Comparison of ENCODE assay signal across 8 cellular contexts in genomic region chr7:158828343-158829020, GRCh38. TPM values are rescaled to one million over a fixed set of nuclear protein-coding genes. Genes with fewer than 3 reads are reported as not detected.
DNase-seq lines count a peak whose midpoint lies in the region; ATAC-seq and TF ChIP-seq lines count a peak whose summit lies in the region.

No MANE protein-coding gene starts in this region.

- H3K27ac Mint-ChIP-seq in CD14-positive monocyte: peak overlapping the region; percentile 80 to 97 (median 91)

- CTCF ChIA-PET in HCT116 (lab: Charles Lee): no interaction called here

- H3K9me3 Mint-ChIP-seq in CD14-positive monocyte: no peaks in the 10 kb centered on the region

- H3K27me3 Mint-ChIP-seq in CD14-positive monocyte (ENCODE audit: low read depth in 3 of 3): no peaks in the 10 kb centered on the region

- peak overlapping the region; percentile 90 for H3K9ac ChIP-seq in HCT116 (ENCODE audit: low read length)

- intact Hi-C loops in CD14-positive monocyte (cut with micrococcal nuclease): loop anchor here (5.0 to 10.0 kb wide), 2 partner anchors 124 to 131 kb away; partner anchors contain the start of gene NCAPG2 (in 1 of the 2)
- intact Hi-C loops in HCT116 (cut with micrococcal nuclease): loop anchor here (10.0 kb wide), 1 partner anchor 124 kb away; the partner anchor contains the start of gene NCAPG2
- intact Hi-C loops in vagina (cut with DNase I): loop anchor here (2.0 kb wide), 1 partner anchor 46 kb away; no protein-coding TSS in a partner anchor

- peak overlapping the region; percentile 71 to 85 for H3K4me3 ChIP-seq in HCT116 (replicated peaks in 1 of 2; ENCODE audit: low read depth in 1 of 2, low read length in 2 of 2)
- peak overlapping the region; percentile 65 for H3K4me3 ChIP-seq in epithelial cell of esophagus (ENCODE audit: low read length)
- peak overlapping the region; percentile 74 to 96 for H3K4me3 ChIP-seq in vagina

- POLR2A ChIA-PET in HCT116 (lab: Charles Lee): no interaction called here

- no peak for TF ChIP-seq POLR2A in HCT116 (IDR thresholded peaks at IDR 0.05; ENCODE audit: borderline replicate concordance, extremely low read depth, insufficient read depth, insufficient read length)
- TF ChIP-seq POLR2A in vagina (IDR thresholded peaks at IDR 0.05): no peak

- no peak overlapping the region for H2AFZ ChIP-seq in HCT116 (ENCODE audit: low read depth, low read length, poor library complexity, severe bottlenecking)

- H3K79me2 ChIP-seq in HCT116 (ENCODE audit: insufficient read depth, low read length): peaks cover 56% of the 10 kb centered on the region

- H3K27me3 ChIP-seq in HCT116 (ENCODE audit: insufficient read depth, low read length): no peaks in the 10 kb centered on the region
- H3K27me3 ChIP-seq in vagina: no peaks in the 10 kb centered on the region

- DNase-seq in CD14-positive monocyte (ENCODE audit: low spot score): peak; percentile 47
- DNase-seq in HCT116 (ENCODE audit: low read depth, low spot score): no peak
- DNase-seq in T-helper 22 cell (ENCODE audit: low read depth): peak; percentile 7
- DNase-seq in epithelial cell of esophagus (ENCODE audit: low read depth): no peak
- DNase-seq in mucosa of gallbladder (ENCODE audit: low spot score): peak; percentile 39
- no peak for DNase-seq in vagina (ENCODE audit: extremely low spot score in 2 of 2)
- DNase-seq in SKM-1 treated with dmso at 0.1 percent for 144 hours (lab: John Stamatoyannopoulos, UW; ENCODE audit: unreplicated experiment): no peak
- no peak for DNase-seq in CD1c-positive myeloid dendritic cell (ENCODE audit: extremely low spot score)

- H3K36me3 ChIP-seq in HCT116 (ENCODE audit: control insufficient read depth in 1 of 2, insufficient read depth in 2 of 2, low read length in 2 of 2) (0 out of 4 replicates have a peak, but pooled peaks cover 0 to 3% of the 10 kb centered on the region in 2 experiments), vagina (no peaks in the 10 kb centered on the region)

- H3K27ac ChIP-seq in HCT116 (ENCODE audit: low read depth, low read length) (peak overlapping the region; percentile 96), vagina (peak overlapping the region; percentile 97)

- peak overlapping the region; percentile 90 to 98 for H3K4me3 Mint-ChIP-seq in CD14-positive monocyte

- H3K4me1 Mint-ChIP-seq in CD14-positive monocyte: peaks cover 33% of the 10 kb centered on the region

- BruUV-seq in HCT116 (replicated peaks; lab: Mats Ljungman, UMichigan): no TSS peak

- no peaks in the 10 kb centered on the region for H3K9me2 ChIP-seq in HCT116 (ENCODE audit: insufficient read depth)

- peaks cover 12 to 37% of the 10 kb centered on the region in 2 experiments for H3K4me1 ChIP-seq in HCT116 (ENCODE audit: control insufficient read depth in 1 of 2, insufficient read depth in 2 of 2, low read length in 2 of 2)
- H3K4me1 ChIP-seq in vagina: peaks cover 17% of the 10 kb centered on the region

- H4K20me1 ChIP-seq in HCT116 (ENCODE audit: insufficient read depth): peaks cover 8% of the 10 kb centered on the region; the same call in 1 of the 2 replicates

- no peak for TF ChIP-seq RAD21 in HCT116 (IDR thresholded peaks at IDR 0.05; ENCODE audit: low read depth)

- H3K4me2 ChIP-seq in HCT116 (ENCODE audit: low read length): peak overlapping the region; percentile 92

- H3K36me3 Mint-ChIP-seq in CD14-positive monocyte: peaks cover 0 to 6% of the 10 kb centered on the region in 2 donors

- TF ChIP-seq CTCF in CD14-positive monocyte (IDR thresholded peaks at IDR 0.05) (no peak), HCT116 (IDR thresholded peaks at IDR 0.05 in 2 of 3, conservative IDR thresholded peaks at IDR 0.05 in 1 of 3; ENCODE audit: borderline replicate concordance in 1 of 3, insufficient read depth in 1 of 3, low read depth in 2 of 3, low read length in 2 of 3) (no peak), epithelial cell of esophagus (IDR thresholded peaks at IDR 0.05; ENCODE audit: insufficient read depth, low read depth, low read length, missing control alignments) (no peak), vagina (IDR thresholded peaks at IDR 0.05) (no peak)

- H3K9me3 ChIP-seq in HCT116 (ENCODE audit: control insufficient read depth in 1 of 2, insufficient read depth in 1 of 2, low read depth in 1 of 2, low read length in 2 of 2): no peaks in the 10 kb centered on the region
- H3K9me3 ChIP-seq in vagina: no peaks in the 10 kb centered on the region

- RAD21 ChIA-PET in HCT116 (lab: Charles Lee; ENCODE audit: low non-redundant PET in 1 of 2, low total read pairs in 2 of 2, uncharacterized antibody in 2 of 2, unreplicated experiment in 2 of 2): no interaction called here

- peak; percentile 7 for ATAC-seq in HCT116

TF ChIP-seq in HCT116, 20 proteins besides CTCF, POLR2A, EP300 and RAD21:
- TF ChIP-seq EGR1 (IDR thresholded peaks at IDR 0.05; ENCODE audit: low read depth) (no peak), POLR2AphosphoS5 (IDR thresholded peaks at IDR 0.05; ENCODE audit: low read depth, low read length) (0 out of 2 replicates have a peak, but pooled peaks have one; percentile 20), JUND (IDR thresholded peaks at IDR 0.05) (no peak), EZH2 (IDR thresholded peaks at IDR 0.05) (no peak), CEBPB (IDR thresholded peaks at IDR 0.05; ENCODE audit: low read depth) (no peak)

RNA-seq across cellular contexts. Expression of gene ESYT2, which starts 0.8 kb away (rescaled TPM):
- 10 to 100 TPM; 14.0 to 24.1 TPM for polyA plus RNA-seq in CD14-positive monocyte
- 68.2 TPM for total RNA-seq in HCT116 (2021; ENCODE audit: unreplicated experiment)
- 48.8 and 57.5 TPM in 2 replicates for polyA plus RNA-seq in HCT116 (2012)
- 62.6 TPM for total RNA-seq in mucosa of gallbladder
- 82.5 TPM for total RNA-seq in vagina

RNA-seq across cellular contexts. Expression of gene DYNC2I1, which starts 27.9 kb away (rescaled TPM):
- polyA plus RNA-seq in CD14-positive monocyte: 1 to 10 TPM; 4.3 to 6.1 TPM
- total RNA-seq in HCT116 (2021; ENCODE audit: unreplicated experiment): 13.6 TPM
- 13.2 and 15.5 TPM in 2 replicates for polyA plus RNA-seq in HCT116 (2012)
- 21.6 TPM for total RNA-seq in mucosa of gallbladder
- 22.3 TPM for total RNA-seq in vagina

Comparison
In these comparisons a context has a peak if more than half of its experiments do, and no peak if none do; other contexts are left out.
1. DNase-seq: peak in CD14-positive monocyte (single experiment), T-helper 22 cell (single experiment) and mucosa of gallbladder (single experiment); none in HCT116 (single experiment), epithelial cell of esophagus (single experiment), vagina (0 of 2), SKM-1 treated with dmso at 0.1 percent for 144 hours (single experiment) and CD1c-positive myeloid dendritic cell (single experiment).
2. Peak in every context shown above with its lines, with median percentiles within 50 percentile points of each other: H3K4me3 ChIP-seq.